In genomic region chr15:68833734-68834334, GRCh38 we compare ENCODE assay signal across 17 cellular contexts. TPM values are rescaled to one million over a fixed set of nuclear protein-coding genes. Genes with fewer than 3 reads are reported as not detected.
DNase-seq lines count a peak whose midpoint lies in the region; ATAC-seq and TF ChIP-seq lines count a peak whose summit lies in the region.
"Had no signal": no experiment of that assay in that cellular context is flagged by ENCODE, and none has a peak within 500 bp of the region (broad histone marks: within the 10 kb centered on the region; RNA-seq: fewer than 3 reads in every experiment).

No MANE protein-coding gene starts in this region.

- H3K9me1 ChIP-seq in IMR-90 (ENCODE audit: insufficient read depth, low read length), result no peaks in the 10 kb centered on the region

- no peaks in the 10 kb centered on the region for H3K79me1 ChIP-seq in IMR-90 (ENCODE audit: low read depth in 1 of 2, low read length in 2 of 2)

- ATAC-seq in IMR-90 (ENCODE audit: low read depth), result no peak
- peak; percentile 88 for ATAC-seq in naive thymus-derived CD4-positive, alpha-beta T cell
- ATAC-seq: effector memory CD8-positive, alpha-beta T cell; HepG2 had no signal

- no peaks in the 10 kb centered on the region for H3K36me3 ChIP-seq in IMR-90 (ENCODE audit: control insufficient read depth, insufficient read depth, low read length)
- H3K36me3 ChIP-seq in naive thymus-derived CD4-positive, alpha-beta T cell (ENCODE audit: control insufficient read depth in 2 of 3, insufficient read depth in 3 of 3, low read length in 3 of 3), result no peaks in the 10 kb centered on the region
- H3K36me3 ChIP-seq: esophagus muscularis mucosa, uterus had no signal

- H2BK120ac ChIP-seq in IMR-90 (ENCODE audit: low read depth, low read length), result no peak overlapping the region

- H3K4me3 ChIP-seq in IMR-90 (ENCODE audit: insufficient read depth, low read depth, low read length), result no peak overlapping the region
- H3K4me3 ChIP-seq in naive thymus-derived CD4-positive, alpha-beta T cell (ENCODE audit: low read length), result no peak overlapping the region
- H3K4me3 ChIP-seq: esophagus muscularis mucosa, uterus had no signal

- H3K27ac ChIP-seq in IMR-90 (ENCODE audit: insufficient read depth, low read length), result no peak overlapping the region
- H3K27ac ChIP-seq in naive thymus-derived CD4-positive, alpha-beta T cell (ENCODE audit: low read depth, low read length), result no peak overlapping the region
- H3K27ac ChIP-seq: esophagus muscularis mucosa, uterus had no signal

- H2BK20ac ChIP-seq in IMR-90 (ENCODE audit: low read depth, low read length), result no peak overlapping the region

- no peaks in the 10 kb centered on the region for H3K36me3 Mint-ChIP-seq in activated CD4-positive, alpha-beta T cell treated with anti-CD3 and anti-CD28 coated beads, Interleukin-2, amount 10 ng/mL, durations not matched to agents 24 days and 14 days (ENCODE audit: low read depth)
- peaks cover 0 to 7% (median 6%) of the 10 kb centered on the region in 5 donors for H3K36me3 Mint-ChIP-seq in naive thymus-derived CD4-positive, alpha-beta T cell

- in situ Hi-C loops in IMR-90 (cut with MboI; ENCODE audit: low sequenced_read_pairs), result no loop called here

- H4K91ac ChIP-seq in IMR-90 (ENCODE audit: insufficient read depth, low read depth, low read length), result no peak overlapping the region

- no peak for TF ChIP-seq RAD21 in IMR-90 (IDR thresholded peaks at IDR 0.05; ENCODE audit: low read length)

- no peak overlapping the region; the same call in 1 of the 2 replicates for H3K4me2 ChIP-seq in IMR-90 (ENCODE audit: low read depth, low read length)

- H3K27me3 ChIP-seq in IMR-90 (ENCODE audit: control insufficient read depth, insufficient read depth, low read length), result peaks cover 31% of the 10 kb centered on the region
- H3K27me3 ChIP-seq in naive thymus-derived CD4-positive, alpha-beta T cell (ENCODE audit: control insufficient read depth in 2 of 2, insufficient read depth in 2 of 2, low read length in 2 of 2), result no peaks in the 10 kb centered on the region
- H3K27me3 ChIP-seq: uterus had no signal

- TF ChIP-seq POLR2A in IMR-90 (IDR thresholded peaks at IDR 0.05; ENCODE audit: low read depth, low read length), result no peak

- H3K9me3 Mint-ChIP-seq in activated CD4-positive, alpha-beta T cell treated with anti-CD3 and anti-CD28 coated beads, Interleukin-2, amount 10 ng/mL, durations not matched to agents 24 days and 14 days, result peaks cover 11% of the 10 kb centered on the region
- peaks cover 2 to 12% (median 9%) of the 10 kb centered on the region in 11 donors for H3K9me3 Mint-ChIP-seq in naive thymus-derived CD4-positive, alpha-beta T cell

- dilution Hi-C loops in IMR-90 (cut with HindIII; ENCODE audit: low sequenced_read_pairs, unreplicated experiment), result no loop called here

- POLR2A ChIA-PET in IMR-90 (lab: Charles Lee; ENCODE audit: unreplicated experiment), result no interaction called here
- POLR2A ChIA-PET in naive thymus-derived CD4-positive, alpha-beta T cell (lab: Charles Lee), result interaction anchor here (0.7 to 1.5 kb wide), 7 partner anchors 8 to 472 kb away, joined by 3 to 6 read pairs (median 4); no protein-coding TSS in a partner anchor

- no peaks in the 10 kb centered on the region for H4K20me1 ChIP-seq in IMR-90 (ENCODE audit: insufficient read depth, low read length)

- H4K8ac ChIP-seq in IMR-90 (ENCODE audit: low read depth in 2 of 2, low read length in 2 of 2), result no peak overlapping the region

- H3K9ac ChIP-seq in IMR-90 (ENCODE audit: low read depth, low read length), result no peak overlapping the region

- peaks cover 18% of the 10 kb centered on the region for H3K4me1 Mint-ChIP-seq in activated CD4-positive, alpha-beta T cell treated with anti-CD3 and anti-CD28 coated beads, Interleukin-2, amount 10 ng/mL, durations not matched to agents 24 days and 14 days
- peaks cover 13 to 29% (median 22%) of the 10 kb centered on the region in 7 donors for H3K4me1 Mint-ChIP-seq in naive thymus-derived CD4-positive, alpha-beta T cell

- no peak overlapping the region for H3K18ac ChIP-seq in IMR-90 (ENCODE audit: low read depth, low read length)

- CTCF ChIA-PET in IMR-90 (lab: Yijun Ruan, JAX), result no interaction called here
- CTCF ChIA-PET in naive thymus-derived CD4-positive, alpha-beta T cell (lab: Charles Lee), result interaction anchor here (0.6 to 2.7 kb wide), 7 partner anchors 15 to 128 kb away, joined by 3 to 14 read pairs (median 4); no protein-coding TSS in a partner anchor

- no peak overlapping the region for H3K56ac ChIP-seq in IMR-90 (ENCODE audit: extremely low read depth, insufficient read depth, low read length)

- no peak overlapping the region for H2AK9ac ChIP-seq in IMR-90 (replicated peaks; ENCODE audit: low read depth, low read length, poor library complexity)

- peaks cover 12% of the 10 kb centered on the region for H3K9me3 ChIP-seq in IMR-90 (ENCODE audit: control insufficient read depth, insufficient read depth, low read length)
- no peaks in the 10 kb centered on the region for H3K9me3 ChIP-seq in naive thymus-derived CD4-positive, alpha-beta T cell (ENCODE audit: control insufficient read depth in 2 of 3, low read length in 3 of 3)

- H3K27ac Mint-ChIP-seq in activated CD4-positive, alpha-beta T cell treated with anti-CD3 and anti-CD28 coated beads, Interleukin-2, amount 10 ng/mL, durations not matched to agents 24 days and 14 days, result no peak overlapping the region
- H3K27ac Mint-ChIP-seq in naive thymus-derived CD4-positive, alpha-beta T cell, result peak overlapping the region in 8 of 9 donors; percentile 19 to 90 (median 80)
- H3K27ac Mint-ChIP-seq: activated naive CD8-positive, alpha-beta T cell; effector memory CD8-positive, alpha-beta T cell had no signal

- no peak for TF ChIP-seq CTCF in IMR-90 (conservative IDR thresholded peaks at IDR 0.05; ENCODE audit: low read depth, low read length)

- peaks cover 15% of the 10 kb centered on the region for H3K27me3 Mint-ChIP-seq in activated CD4-positive, alpha-beta T cell treated with anti-CD3 and anti-CD28 coated beads, Interleukin-2, amount 10 ng/mL, durations not matched to agents 24 days and 14 days
- H3K27me3 Mint-ChIP-seq in naive thymus-derived CD4-positive, alpha-beta T cell, result peaks cover 0 to 19% (median 11%) of the 10 kb centered on the region in 5 donors

- H3K4ac ChIP-seq in IMR-90 (ENCODE audit: low read depth, low read length), result no peak overlapping the region

- no peak overlapping the region for H3K14ac ChIP-seq in IMR-90 (replicated peaks; ENCODE audit: low read depth, low read length)

- no peaks in the 10 kb centered on the region for H3K4me1 ChIP-seq in IMR-90 (ENCODE audit: control insufficient read depth, insufficient read depth, low read length)
- H3K4me1 ChIP-seq in naive thymus-derived CD4-positive, alpha-beta T cell (ENCODE audit: control insufficient read depth in 2 of 2, insufficient read depth in 2 of 2, low read length in 2 of 2), result peaks cover 0 to 13% of the 10 kb centered on the region in 2 donors
- H3K4me1 ChIP-seq: esophagus muscularis mucosa, uterus had no signal

- 0 out of 2 replicates have a peak overlapping the region, but pooled peaks have one; percentile 35 for H3K23ac ChIP-seq in IMR-90 (ENCODE audit: low read depth, low read length)

- intact Hi-C loops in activated CD4-positive, alpha-beta T cell treated with anti-CD3 and anti-CD28 coated beads, Interleukin-2, amount 10 ng/mL, durations not matched to agents 24 days and 14 days (cut with micrococcal nuclease), result loop anchor here (5.0 kb wide), 1 partner anchor 37 kb away; no protein-coding TSS in a partner anchor
- intact Hi-C loops in IMR-90 (cut with micrococcal nuclease), result no loop called here
- intact Hi-C loops in naive thymus-derived CD4-positive, alpha-beta T cell (cut with micrococcal nuclease), result loop anchor here in 1 of 2 donors (2.0 kb wide), 1 partner anchor 13 kb away; the partner anchor contains the start of gene ANP32A

- no peak overlapping the region for H3K4me3 Mint-ChIP-seq in activated CD4-positive, alpha-beta T cell treated with anti-CD3 and anti-CD28 coated beads, Interleukin-2, amount 10 ng/mL, durations not matched to agents 24 days and 14 days
- peak overlapping the region in 9 of 10 donors; percentile 1 to 68 (median 42) for H3K4me3 Mint-ChIP-seq in naive thymus-derived CD4-positive, alpha-beta T cell
- H3K4me3 Mint-ChIP-seq: activated naive CD8-positive, alpha-beta T cell; effector memory CD8-positive, alpha-beta T cell had no signal

- H2BK5ac ChIP-seq in IMR-90 (ENCODE audit: low read depth, low read length, poor library complexity, severe bottlenecking), result no peak overlapping the region

- WGBS in IMR-90 (ENCODE audit: extremely low coverage in 2 of 2, insufficient read length in 1 of 2), 2 experiments, result 0% methylated on average over 1 of the region's 10 CpGs; no CpG with 5 or more reads in 1 of the 2 experiments

- no peak overlapping the region for H2BK15ac ChIP-seq in IMR-90 (ENCODE audit: low read depth, low read length)

- H2AFZ ChIP-seq in IMR-90 (replicated peaks; ENCODE audit: low read length, poor library complexity), result no peak overlapping the region

- H2AK5ac ChIP-seq in IMR-90 (ENCODE audit: low read depth, low read length), result no peak overlapping the region

- DNase-seq in activated CD4-positive, alpha-beta T cell treated with anti-CD3 and anti-CD28 coated beads, Interleukin-2, amount 10 ng/mL, durations not matched to agents 24 days and 14 days, result peak; percentile 79
- no peak for DNase-seq in activated CD4-positive, alpha-beta T cell treated with anti-CD3 and anti-CD28 coated beads for 4 hours
- DNase-seq in IMR-90 (no peak), SK-N-DZ (ENCODE audit: low spot score) (peak; percentile 42), activated gamma-delta T cell treated with Interleukin-2 at 50 U/mL for 16 hours (no peak), SHP77 treated with DMSO at 0.1 percent for 48 hours (lab: John Stamatoyannopoulos, UW) (no peak), cerebellar cortex (ENCODE audit: low spot score) (no peak)
- DNase-seq in naive thymus-derived CD4-positive, alpha-beta T cell, result peak in 7 of 9 donors; percentile 55 to 78 (median 70)
- DNase-seq: effector memory CD8-positive, alpha-beta T cell; mammary epithelial cell; NCI-H1694 treated with DMSO at 0.1 percent for 48 hours; NCI-H345; stimulated activated CD8-positive, alpha-beta memory T cell treated with anti-CD3 and anti-CD28 coated beads, Interleukin-4, amount 100 ng/mL, for 48 hours; uterus had no signal

- no peak overlapping the region for H4K5ac ChIP-seq in IMR-90 (ENCODE audit: low read depth, low read length)

- BruUV-seq in IMR-90 (replicated peaks; lab: Mats Ljungman, UMichigan), result no TSS peak

RNA-seq across cellular contexts. Expression of gene ANP32A, which starts 13.1 kb away (rescaled TPM):
- total RNA-seq in activated CD4-positive, alpha-beta T cell treated with anti-CD3 and anti-CD28 coated beads, Interleukin-2, amount 10 ng/mL, durations not matched to agents 24 days and 14 days, result 280 and 302 TPM in 2 replicates
- 50.0 and 72.8 TPM in 2 replicates for total RNA-seq in IMR-90 (2012; rRNA removed)
- 49.2 and 62.4 TPM in 2 replicates for polyA plus RNA-seq in IMR-90 (2012; rRNA removed)
- 10.7 and 12.0 TPM in 2 replicates for polyA plus RNA-seq in IMR-90 (2012; cell fraction: cytosol; rRNA removed)
- 7.1 and 25.0 TPM in 2 replicates for polyA plus RNA-seq in IMR-90 (2012; cell fraction: nucleus; rRNA removed; ENCODE audit: low replicate concordance)
- polyA plus RNA-seq in SK-N-DZ (2014; cell fraction: cytosol; rRNA removed), result 160 and 194 TPM in 2 replicates
- 68.4 and 81.7 TPM in 2 replicates for polyA plus RNA-seq in SK-N-DZ (2014; cell fraction: nucleus; rRNA removed)
- total RNA-seq in naive thymus-derived CD4-positive, alpha-beta T cell, result 100 to 1,000 TPM in 4 of 5 experiments, 10 to 100 TPM in 1; 86.1 to 229 (median 136) TPM
- 100 to 1,000 TPM in 1 of 2 donors, 10 to 100 TPM in 1; 89.6 to 111 TPM for polyA plus RNA-seq in naive thymus-derived CD4-positive, alpha-beta T cell

Comparison
In these comparisons a context has a peak if more than half of its experiments do, and no peak if none do; other contexts are left out.
1. DNase-seq: peak in activated CD4-positive, alpha-beta T cell treated with anti-CD3 and anti-CD28 coated beads, Interleukin-2, amount 10 ng/mL, durations not matched to agents 24 days and 14 days (single experiment), SK-N-DZ (single experiment) and naive thymus-derived CD4-positive, alpha-beta T cell (7 of 9); none in activated CD4-positive, alpha-beta T cell treated with anti-CD3 and anti-CD28 coated beads for 4 hours (0 of 2), IMR-90 (single experiment), activated gamma-delta T cell treated with Interleukin-2 at 50 U/mL for 16 hours (single experiment), SHP77 treated with DMSO at 0.1 percent for 48 hours (single experiment) and cerebellar cortex (single experiment).